In the genomic region with DNA sequence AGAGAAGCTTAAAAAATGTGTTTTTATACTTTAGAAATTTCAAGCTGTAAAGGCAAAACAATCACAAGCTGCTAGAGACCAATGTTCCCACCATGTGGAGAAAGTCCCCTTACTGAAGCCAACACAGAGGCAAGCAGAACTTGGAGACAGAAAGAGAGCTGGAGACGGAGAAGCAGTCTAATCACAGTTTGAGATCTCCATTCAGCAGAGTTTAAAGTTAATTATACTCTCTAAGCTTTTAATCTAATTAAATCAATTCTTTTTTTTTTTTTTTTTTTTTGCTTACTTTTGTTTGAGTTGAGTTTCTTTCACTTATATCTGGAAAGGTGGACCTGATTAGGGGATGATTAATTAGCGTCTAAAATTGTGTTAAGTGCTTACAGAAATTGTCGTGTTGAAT, we compare ENCODE assay signal across 27 cellular contexts.
"Had no signal": no experiment of that assay in that cellular context is flagged by ENCODE, and none has a peak within 500 bp of the region (broad histone marks: within the 10 kb centered on the region; RNA-seq: fewer than 3 reads in every experiment).

No MANE protein-coding gene starts in this region.

- H3K4me3 ChIP-seq: body of pancreas, breast epithelium had no signal

- H3K9me3 ChIP-seq: body of pancreas, breast epithelium had no signal

- H3K27me3 ChIP-seq: body of pancreas, brain microvascular endothelial cell, breast epithelium had no signal

- H3K4me1 ChIP-seq: body of pancreas, breast epithelium had no signal

- DNase-seq: activated B cell treated with CpG ODN at 0.5 μM for 24 hours; activated CD4-positive, alpha-beta memory T cell treated with anti-CD3 and anti-CD28 coated beads, Interleukin-2, amount 10 ng/mL, durations not matched to agents 7 days and 5 days; activated CD4-positive, alpha-beta T cell treated with anti-CD3 and anti-CD28 coated beads for 4 hours; activated CD4-positive, alpha-beta T cell treated with anti-CD3 and anti-CD28 coated beads, Interleukin-2, amount 10 ng/mL, durations not matched to agents 7 days and 5 days; activated CD4-positive, alpha-beta T cell treated with anti-CD3 and anti-CD28 coated beads, Interleukin-2, amount 50 U/mL, for 48 hours; activated CD4-positive, CD25-positive, alpha-beta regulatory T cell treated with anti-CD3 and anti-CD28 coated beads, Interleukin-2, amount 50 U/mL, for 72 hours; activated CD8-positive, alpha-beta memory T cell treated with anti-CD3 and anti-CD28 coated beads for 24 hours; activated CD8-positive, alpha-beta memory T cell treated with anti-CD3 and anti-CD28 coated beads, Interleukin-2, amount 10 ng/mL, durations not matched to agents 7 days and 5 days; activated CD8-positive, alpha-beta memory T cell treated with anti-CD3 and anti-CD28 coated beads, Interleukin-2, amount 50 U/mL, for 48 hours; activated CD8-positive, alpha-beta T cell treated with anti-CD3 and anti-CD28 coated beads, Interleukin-2, amount 10 ng/mL, durations not matched to agents 7 days and 5 days; activated effector memory CD4-positive, alpha-beta T cell treated with Interleukin-2 at 50 U/mL for 16 hours; activated gamma-delta T cell; activated naive CD4-positive, alpha-beta T cell treated with anti-CD3 and anti-CD28 coated beads, Interleukin-2, amount 10 ng/mL, durations not matched to agents 7 days and 5 days; activated naive CD4-positive, alpha-beta T cell treated with Interleukin-2 at 50 U/mL for 16 hours; activated naive CD8-positive, alpha-beta T cell treated with anti-CD3 and anti-CD28 coated beads, Interleukin-2, amount 10 ng/mL, durations not matched to agents 7 days and 5 days; activated naive CD8-positive, alpha-beta T cell treated with anti-CD3 and anti-CD28 coated beads, Interleukin-2, amount 50 U/mL, for 24 hours; activated T-cell treated with anti-CD3 and anti-CD28 coated beads, Interleukin-2, amount 50 U/mL, for 24 hours; activated T-cell treated with anti-CD3 and anti-CD28 coated beads, Interleukin-2, amount 50 U/mL, for 48 hours; amygdala; aorta; body of pancreas; brain microvascular endothelial cell; central memory CD4-positive, alpha-beta T cell; T-helper 1 cell; T-helper 2 cell; T-helper 9 cell had no signal

- H3K36me3 ChIP-seq: brain microvascular endothelial cell, breast epithelium had no signal
